In the genomic region with DNA sequence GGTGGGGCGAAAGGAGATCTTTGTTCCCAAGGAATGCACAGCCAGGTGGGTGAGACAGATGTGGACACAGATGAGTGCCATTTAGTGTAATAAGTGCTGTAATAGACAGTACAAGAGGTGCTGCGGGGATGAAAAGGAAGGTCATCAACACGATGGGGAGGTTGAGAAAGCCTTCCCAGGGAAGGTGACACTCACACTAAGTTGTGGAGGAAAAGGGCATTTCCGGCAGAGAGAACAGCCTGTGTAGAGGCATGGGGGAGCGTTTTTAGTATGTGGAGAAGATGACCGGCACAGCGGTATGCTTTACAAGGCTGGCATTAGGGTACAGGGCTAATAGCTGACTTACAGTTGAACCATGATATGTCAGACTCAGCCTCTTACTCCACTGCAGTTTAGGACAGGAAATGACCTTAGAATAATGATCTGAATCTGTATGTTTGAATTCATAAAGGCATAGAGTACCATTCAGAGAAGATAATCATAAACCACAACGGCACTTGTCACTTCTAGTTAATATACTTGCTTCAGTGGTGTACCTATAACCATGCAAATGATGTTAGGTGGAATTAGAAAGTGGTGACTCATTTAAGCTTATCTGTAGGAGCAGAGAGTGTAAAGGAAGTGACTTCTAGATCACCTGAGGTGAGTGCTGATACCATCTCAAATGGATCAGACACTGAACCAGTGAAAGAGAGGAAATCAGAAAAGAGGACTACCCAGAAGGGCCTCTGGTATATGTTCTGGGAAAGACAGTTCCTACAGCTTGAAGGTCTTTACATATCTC, we compare ENCODE assay signal across 10 cellular contexts.
A peak's percentile ranks its signal among the peaks of the same experiment; 100 is the strongest.
DNase-seq lines count a peak whose midpoint lies in the region; ATAC-seq and TF ChIP-seq lines count a peak whose summit lies in the region.
"Had no signal": no experiment of that assay in that cellular context is flagged by ENCODE, and none has a peak within 500 bp of the region (broad histone marks: within the 10 kb centered on the region; RNA-seq: fewer than 3 reads in every experiment).

No MANE protein-coding gene starts in this region.

- no peaks in the 10 kb centered on the region for H3K9me3 ChIP-seq in ascending aorta

- H3K36me3 ChIP-seq in ascending aorta, result no peaks in the 10 kb centered on the region

- H3K36me3 Mint-ChIP-seq in Calu3 (ENCODE audit: insufficient read depth, unreplicated experiment) (no peaks in the 10 kb centered on the region), nephron progenitor cell (ENCODE audit: low read depth) (peaks cover 2% of the 10 kb centered on the region)

- H3K9me3 Mint-ChIP-seq in Calu3 (ENCODE audit: low read depth, unreplicated experiment) (no peaks in the 10 kb centered on the region), nephron progenitor cell (no peaks in the 10 kb centered on the region)

- no peak for DNase-seq in Calu3
- peak; percentile 51 for DNase-seq in dermis blood vessel endothelial cell
- no peak for DNase-seq in nephron progenitor cell
- DNase-seq in HPDE6-E6E7 (ENCODE audit: extremely low spot score), result no peak
- DNase-seq in ascending aorta (ENCODE audit: low spot score in 2 of 2), result no peak
- DNase-seq: aorta, kidney had no signal

- H3K4me1 ChIP-seq in ascending aorta, result no peaks in the 10 kb centered on the region

- H3K4me3 ChIP-seq in ascending aorta, result no peak overlapping the region

- no peak overlapping the region for H3K27ac ChIP-seq in ascending aorta

- H3K27me3 Mint-ChIP-seq in Calu3 (ENCODE audit: unreplicated experiment) (no peaks in the 10 kb centered on the region), nephron progenitor cell (ENCODE audit: low read depth, poor library complexity) (peaks cover 26% of the 10 kb centered on the region)

- H3K27me3 ChIP-seq in ascending aorta, result no peaks in the 10 kb centered on the region

- CTCF ChIA-PET in Calu3 (lab: Charles Lee), result interaction anchor here (0.7 to 1.3 kb wide), 4 partner anchors 10 to 293 kb away, joined by 3 to 5 read pairs (median 4); no protein-coding TSS in a partner anchor

- TF ChIP-seq CTCF in Calu3 (IDR thresholded peaks at IDR 0.05; ENCODE audit: unreplicated experiment) (no peak), nephron progenitor cell (IDR thresholded peaks at IDR 0.05) (no peak), ascending aorta (IDR thresholded peaks at IDR 0.05) (no peak)

- BruUV-seq in Calu3 (replicated peaks; lab: Mats Ljungman, UMichigan), result no TSS peak

- ATAC-seq in GM19452 (IDR thresholded peaks at IDR 0.05; ENCODE audit: unreplicated experiment) (peak; percentile 83), HG03565 (IDR thresholded peaks at IDR 0.05; ENCODE audit: unreplicated experiment) (peak; percentile 90), HG02588 (IDR thresholded peaks at IDR 0.05; ENCODE audit: unreplicated experiment) (no peak)

- H3K27ac Mint-ChIP-seq in Calu3 (ENCODE audit: unreplicated experiment) (peak overlapping the region; percentile 6), nephron progenitor cell (no peak overlapping the region)

- intact Hi-C loops in Calu3 (cut with micrococcal nuclease; ENCODE audit: unreplicated experiment) (no loop called here), ascending aorta (cut with DNase I) (no loop called here)

- H3K4me3 Mint-ChIP-seq in Calu3 (ENCODE audit: low read depth, unreplicated experiment) (peak overlapping the region; percentile 25), nephron progenitor cell (no peak overlapping the region)

- H3K4me1 Mint-ChIP-seq in Calu3 (ENCODE audit: low read depth, unreplicated experiment), result peaks cover 35% of the 10 kb centered on the region
- H3K4me1 Mint-ChIP-seq in nephron progenitor cell, result peaks cover 30% of the 10 kb centered on the region
